Comparison of ENCODE assay signal across 1 cellular context in the genomic region with DNA sequence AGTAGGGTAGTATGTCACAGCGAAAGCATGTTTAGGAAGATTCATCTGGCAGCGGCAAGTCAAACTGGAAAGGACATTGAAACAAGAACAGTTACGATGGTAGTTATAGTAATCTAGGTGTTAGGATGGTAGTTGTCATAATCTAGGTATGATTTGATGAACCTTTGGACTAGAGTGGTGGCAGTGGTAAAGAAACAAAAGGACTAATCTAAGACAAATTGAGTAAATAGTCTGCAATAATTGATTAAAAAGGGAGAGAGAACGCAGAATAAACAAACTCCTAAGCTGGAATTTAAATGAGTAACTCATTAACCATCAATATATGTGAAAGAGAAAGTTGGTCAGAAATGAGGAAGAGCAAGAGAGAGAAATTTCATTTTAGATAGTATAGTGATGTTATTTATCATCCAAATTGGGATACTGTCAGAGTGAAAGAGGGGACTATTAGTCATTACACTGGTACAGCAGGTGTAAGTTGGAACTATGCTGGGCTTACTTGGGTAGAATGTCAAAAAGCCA.
A peak's percentile ranks its signal among the peaks of the same experiment; 100 is the strongest.
TF ChIP-seq lines count a peak whose summit lies in the region.

No MANE protein-coding gene starts in this region.

TF ChIP-seq in GM12878, 131 proteins besides CTCF, POLR2A, EP300 and RAD21 (continued from another document and continues in another):
- TF ChIP-seq BCL3 (IDR thresholded peaks at IDR 0.05; ENCODE audit: borderline replicate concordance, insufficient read depth, low read depth, low read length, poor library complexity, severe bottlenecking) (peak; percentile 59), RELA (IDR thresholded peaks at IDR 0.05; ENCODE audit: borderline replicate concordance, partially characterized antibody) (no peak), ZNF24 (IDR thresholded peaks at IDR 0.05) (no peak), EED (IDR thresholded peaks at IDR 0.05; ENCODE audit: low read depth) (no peak), EGR1 (IDR thresholded peaks at IDR 0.05; ENCODE audit: borderline replicate concordance in 1 of 2, low read depth in 2 of 2, low read length in 2 of 2) (no peak), NFXL1 (IDR thresholded peaks at IDR 0.05; ENCODE audit: borderline replicate concordance) (no peak), MYB (IDR thresholded peaks at IDR 0.05; ENCODE audit: borderline replicate concordance, low read depth, low read length) (no peak), ZNF622 (IDR thresholded peaks at IDR 0.05) (no peak), SUPT20H (IDR thresholded peaks at IDR 0.05; ENCODE audit: borderline replicate concordance, control insufficient read depth, low read depth, low read length) (no peak), SMAD1 (IDR thresholded peaks at IDR 0.05; ENCODE audit: low read depth, partially characterized antibody) (no peak), RBBP5 (conservative IDR thresholded peaks at IDR 0.05) (no peak), SUZ12 (IDR thresholded peaks at IDR 0.05; ENCODE audit: unreplicated experiment) (no peak), USF2 (IDR thresholded peaks at IDR 0.05; ENCODE audit: borderline replicate concordance, low read depth, low read length) (no peak), JUND (IDR thresholded peaks at IDR 0.05; ENCODE audit: low read depth, low read length) (no peak), ATF7 (IDR thresholded peaks at IDR 0.05; ENCODE audit: low read depth) (peak; percentile 85), CUX1 (IDR thresholded peaks at IDR 0.05; ENCODE audit: insufficient replicate concordance, low read depth, low read length) (no peak), YY1 (IDR thresholded peaks at IDR 0.05; ENCODE audit: low read depth, low read length) (no peak), SREBF2 (IDR thresholded peaks at IDR 0.05; ENCODE audit: low read length) (no peak), IRF4 (IDR thresholded peaks at IDR 0.05; ENCODE audit: low read depth, low read length) (peak; percentile 86; the same call in 1 of the 2 replicates), CEBPB (IDR thresholded peaks at IDR 0.05; ENCODE audit: borderline replicate concordance in 1 of 2, low read depth in 2 of 2, low read length in 2 of 2) (0 out of 4 replicates have a peak, but pooled peaks of 1 of the 2 experiments have one; percentile 24), MTA2 (IDR thresholded peaks at IDR 0.05; ENCODE audit: low read depth) (peak; percentile 97), CHD2 (IDR thresholded peaks at IDR 0.05; ENCODE audit: borderline replicate concordance, low read depth, low read length) (no peak; the same call in 1 of the 2 replicates), STAT3 (IDR thresholded peaks at IDR 0.05; ENCODE audit: low read depth, low read length) (no peak), NRF1 (conservative IDR thresholded peaks at IDR 0.05; ENCODE audit: low read depth, low read length) (no peak), CBFB (IDR thresholded peaks at IDR 0.05; ENCODE audit: low read depth) (no peak), JUNB (IDR thresholded peaks at IDR 0.05) (peak; percentile 98), MXI1 (IDR thresholded peaks at IDR 0.05; ENCODE audit: low read depth, low read length) (no peak), SMC3 (IDR thresholded peaks at IDR 0.05; ENCODE audit: borderline replicate concordance, low read length) (no peak), TBL1XR1 (IDR thresholded peaks at IDR 0.05; ENCODE audit: low read depth, low read length) (0 out of 2 replicates have a peak, but pooled peaks have one; percentile 41), PAX8 (IDR thresholded peaks at IDR 0.05) (no peak), FOXK2 (IDR thresholded peaks at IDR 0.05) (no peak)
- TF ChIP-seq, protein P1, sequence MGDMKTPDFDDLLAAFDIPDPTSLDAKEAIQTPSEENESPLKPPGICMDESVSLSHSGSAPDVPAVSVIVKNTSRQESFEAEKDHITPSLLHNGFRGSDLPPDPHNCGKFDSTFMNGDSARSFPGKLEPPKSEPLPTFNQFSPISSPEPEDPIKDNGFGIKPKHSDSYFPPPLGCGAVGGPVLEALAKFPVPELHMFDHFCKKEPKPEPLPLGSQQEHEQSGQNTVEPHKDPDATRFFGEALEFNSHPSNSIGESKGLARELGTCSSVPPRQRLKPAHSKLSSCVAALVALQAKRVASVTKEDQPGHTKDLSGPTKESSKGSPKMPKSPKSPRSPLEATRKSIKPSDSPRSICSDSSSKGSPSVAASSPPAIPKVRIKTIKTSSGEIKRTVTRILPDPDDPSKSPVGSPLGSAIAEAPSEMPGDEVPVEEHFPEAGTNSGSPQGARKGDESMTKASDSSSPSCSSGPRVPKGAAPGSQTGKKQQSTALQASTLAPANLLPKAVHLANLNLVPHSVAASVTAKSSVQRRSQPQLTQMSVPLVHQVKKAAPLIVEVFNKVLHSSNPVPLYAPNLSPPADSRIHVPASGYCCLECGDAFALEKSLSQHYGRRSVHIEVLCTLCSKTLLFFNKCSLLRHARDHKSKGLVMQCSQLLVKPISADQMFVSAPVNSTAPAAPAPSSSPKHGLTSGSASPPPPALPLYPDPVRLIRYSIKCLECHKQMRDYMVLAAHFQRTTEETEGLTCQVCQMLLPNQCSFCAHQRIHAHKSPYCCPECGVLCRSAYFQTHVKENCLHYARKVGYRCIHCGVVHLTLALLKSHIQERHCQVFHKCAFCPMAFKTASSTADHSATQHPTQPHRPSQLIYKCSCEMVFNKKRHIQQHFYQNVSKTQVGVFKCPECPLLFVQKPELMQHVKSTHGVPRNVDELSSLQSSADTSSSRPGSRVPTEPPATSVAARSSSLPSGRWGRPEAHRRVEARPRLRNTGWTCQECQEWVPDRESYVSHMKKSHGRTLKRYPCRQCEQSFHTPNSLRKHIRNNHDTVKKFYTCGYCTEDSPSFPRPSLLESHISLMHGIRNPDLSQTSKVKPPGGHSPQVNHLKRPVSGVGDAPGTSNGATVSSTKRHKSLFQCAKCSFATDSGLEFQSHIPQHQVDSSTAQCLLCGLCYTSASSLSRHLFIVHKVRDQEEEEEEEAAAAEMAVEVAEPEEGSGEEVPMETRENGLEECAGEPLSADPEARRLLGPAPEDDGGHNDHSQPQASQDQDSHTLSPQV (IDR thresholded peaks at IDR 0.05): no peak
- TF ChIP-seq, protein P2, sequence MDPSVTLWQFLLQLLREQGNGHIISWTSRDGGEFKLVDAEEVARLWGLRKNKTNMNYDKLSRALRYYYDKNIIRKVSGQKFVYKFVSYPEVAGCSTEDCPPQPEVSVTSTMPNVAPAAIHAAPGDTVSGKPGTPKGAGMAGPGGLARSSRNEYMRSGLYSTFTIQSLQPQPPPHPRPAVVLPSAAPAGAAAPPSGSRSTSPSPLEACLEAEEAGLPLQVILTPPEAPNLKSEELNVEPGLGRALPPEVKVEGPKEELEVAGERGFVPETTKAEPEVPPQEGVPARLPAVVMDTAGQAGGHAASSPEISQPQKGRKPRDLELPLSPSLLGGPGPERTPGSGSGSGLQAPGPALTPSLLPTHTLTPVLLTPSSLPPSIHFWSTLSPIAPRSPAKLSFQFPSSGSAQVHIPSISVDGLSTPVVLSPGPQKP (IDR thresholded peaks at IDR 0.05; ENCODE audit: low read depth, low read length): no peak
- TF ChIP-seq, protein P3, sequence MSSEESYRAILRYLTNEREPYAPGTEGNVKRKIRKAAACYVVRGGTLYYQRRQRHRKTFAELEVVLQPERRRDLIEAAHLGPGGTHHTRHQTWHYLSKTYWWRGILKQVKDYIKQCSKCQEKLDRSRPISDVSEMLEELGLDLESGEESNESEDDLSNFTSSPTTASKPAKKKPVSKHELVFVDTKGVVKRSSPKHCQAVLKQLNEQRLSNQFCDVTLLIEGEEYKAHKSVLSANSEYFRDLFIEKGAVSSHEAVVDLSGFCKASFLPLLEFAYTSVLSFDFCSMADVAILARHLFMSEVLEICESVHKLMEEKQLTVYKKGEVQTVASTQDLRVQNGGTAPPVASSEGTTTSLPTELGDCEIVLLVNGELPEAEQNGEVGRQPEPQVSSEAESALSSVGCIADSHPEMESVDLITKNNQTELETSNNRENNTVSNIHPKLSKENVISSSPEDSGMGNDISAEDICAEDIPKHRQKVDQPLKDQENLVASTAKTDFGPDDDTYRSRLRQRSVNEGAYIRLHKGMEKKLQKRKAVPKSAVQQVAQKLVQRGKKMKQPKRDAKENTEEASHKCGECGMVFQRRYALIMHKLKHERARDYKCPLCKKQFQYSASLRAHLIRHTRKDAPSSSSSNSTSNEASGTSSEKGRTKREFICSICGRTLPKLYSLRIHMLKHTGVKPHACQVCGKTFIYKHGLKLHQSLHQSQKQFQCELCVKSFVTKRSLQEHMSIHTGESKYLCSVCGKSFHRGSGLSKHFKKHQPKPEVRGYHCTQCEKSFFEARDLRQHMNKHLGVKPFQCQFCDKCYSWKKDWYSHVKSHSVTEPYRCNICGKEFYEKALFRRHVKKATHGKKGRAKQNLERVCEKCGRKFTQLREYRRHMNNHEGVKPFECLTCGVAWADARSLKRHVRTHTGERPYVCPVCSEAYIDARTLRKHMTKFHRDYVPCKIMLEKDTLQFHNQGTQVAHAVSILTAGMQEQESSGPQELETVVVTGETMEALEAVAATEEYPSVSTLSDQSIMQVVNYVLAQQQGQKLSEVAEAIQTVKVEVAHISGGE (CRISPR knock-in tag; IDR thresholded peaks at IDR 0.05): no peak
- TF ChIP-seq, protein P4, sequence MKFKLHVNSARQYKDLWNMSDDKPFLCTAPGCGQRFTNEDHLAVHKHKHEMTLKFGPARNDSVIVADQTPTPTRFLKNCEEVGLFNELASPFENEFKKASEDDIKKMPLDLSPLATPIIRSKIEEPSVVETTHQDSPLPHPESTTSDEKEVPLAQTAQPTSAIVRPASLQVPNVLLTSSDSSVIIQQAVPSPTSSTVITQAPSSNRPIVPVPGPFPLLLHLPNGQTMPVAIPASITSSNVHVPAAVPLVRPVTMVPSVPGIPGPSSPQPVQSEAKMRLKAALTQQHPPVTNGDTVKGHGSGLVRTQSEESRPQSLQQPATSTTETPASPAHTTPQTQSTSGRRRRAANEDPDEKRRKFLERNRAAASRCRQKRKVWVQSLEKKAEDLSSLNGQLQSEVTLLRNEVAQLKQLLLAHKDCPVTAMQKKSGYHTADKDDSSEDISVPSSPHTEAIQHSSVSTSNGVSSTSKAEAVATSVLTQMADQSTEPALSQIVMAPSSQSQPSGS (IDR thresholded peaks at IDR 0.05; ENCODE audit: low read length): peak; percentile 89
- TF ChIP-seq, protein P5, sequence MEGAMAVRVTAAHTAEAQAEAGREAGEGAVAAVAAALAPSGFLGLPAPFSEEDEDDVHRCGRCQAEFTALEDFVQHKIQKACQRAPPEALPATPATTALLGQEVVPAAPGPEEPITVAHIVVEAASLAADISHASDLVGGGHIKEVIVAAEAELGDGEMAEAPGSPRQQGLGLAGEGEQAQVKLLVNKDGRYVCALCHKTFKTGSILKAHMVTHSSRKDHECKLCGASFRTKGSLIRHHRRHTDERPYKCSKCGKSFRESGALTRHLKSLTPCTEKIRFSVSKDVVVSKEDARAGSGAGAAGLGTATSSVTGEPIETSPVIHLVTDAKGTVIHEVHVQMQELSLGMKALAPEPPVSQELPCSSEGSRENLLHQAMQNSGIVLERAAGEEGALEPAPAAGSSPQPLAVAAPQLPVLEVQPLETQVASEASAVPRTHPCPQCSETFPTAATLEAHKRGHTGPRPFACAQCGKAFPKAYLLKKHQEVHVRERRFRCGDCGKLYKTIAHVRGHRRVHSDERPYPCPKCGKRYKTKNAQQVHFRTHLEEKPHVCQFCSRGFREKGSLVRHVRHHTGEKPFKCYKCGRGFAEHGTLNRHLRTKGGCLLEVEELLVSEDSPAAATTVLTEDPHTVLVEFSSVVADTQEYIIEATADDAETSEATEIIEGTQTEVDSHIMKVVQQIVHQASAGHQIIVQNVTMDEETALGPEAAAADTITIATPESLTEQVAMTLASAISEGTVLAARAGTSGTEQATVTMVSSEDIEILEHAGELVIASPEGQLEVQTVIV (IDR thresholded peaks at IDR 0.05; ENCODE audit: borderline replicate concordance, partially characterized antibody): no peak
